Comparison of ENCODE assay signal across 8 cellular contexts in genomic region chr14:73491977-73492552, GRCh38. TPM values are rescaled to one million over a fixed set of nuclear protein-coding genes. Genes with fewer than 3 reads are reported as not detected.
DNase-seq lines count a peak whose midpoint lies in the region; ATAC-seq and TF ChIP-seq lines count a peak whose summit lies in the region.

No MANE protein-coding gene starts in this region.

- TF ChIP-seq CTCF in BE2C (IDR thresholded peaks at IDR 0.05; ENCODE audit: low read depth, low read length) (no peak), dorsolateral prefrontal cortex (IDR thresholded peaks at IDR 0.05 in 54 of 56, conservative IDR thresholded peaks at IDR 0.05 in 2 of 56; ENCODE audit: low read depth in 1 of 56, partially characterized antibody in 56 of 56) (no peak)

- no peaks in the 10 kb centered on the region for H3K9me3 Mint-ChIP-seq in natural killer cell treated with Interleukin-12 subunit alpha and Interleukin-12 subunit beta and Interleukin-15 and Interleukin-18, amount 100 ng/mL, for 72 hours

- H3K9me3 ChIP-seq in BE2C (no peaks in the 10 kb centered on the region), KOPT-K1 (ENCODE audit: insufficient read depth, low read length, poor library complexity, severe bottlenecking) (no peaks in the 10 kb centered on the region)

- H3K4me3 ChIP-seq in BE2C (ENCODE audit: low read depth, low read length) (peak overlapping the region; percentile 87), dorsolateral prefrontal cortex (peak overlapping the region; percentile 62 to 90 (median 80))

- H3K36me3 Mint-ChIP-seq in natural killer cell treated with Interleukin-12 subunit alpha and Interleukin-12 subunit beta and Interleukin-15 and Interleukin-18, amount 100 ng/mL, for 72 hours: peaks cover 12% of the 10 kb centered on the region

- H3K4me3 Mint-ChIP-seq in natural killer cell treated with Interleukin-12 subunit alpha and Interleukin-12 subunit beta and Interleukin-15 and Interleukin-18, amount 100 ng/mL, for 72 hours: peak overlapping the region; percentile 92

- no peak for DNase-seq in BE2C
- DNase-seq in dorsolateral prefrontal cortex: no peak
- no peak for DNase-seq in natural killer cell treated with Interleukin-12 subunit alpha and Interleukin-12 subunit beta and Interleukin-15 and Interleukin-18, amount 100 ng/mL, for 72 hours (ENCODE audit: low spot score)
- DNase-seq in middle frontal gyrus (ENCODE audit: extremely low spot score, low spot score): no peak

- no peak for ATAC-seq in natural killer cell treated with Interleukin-12 subunit alpha and Interleukin-12 subunit beta and Interleukin-15 and Interleukin-18, amount 100 ng/mL, for 72 hours
- no peak for ATAC-seq in GM21529 (IDR thresholded peaks at IDR 0.05; ENCODE audit: unreplicated experiment)
- no peak for ATAC-seq in HG03095 (IDR thresholded peaks at IDR 0.05; ENCODE audit: unreplicated experiment)
- ATAC-seq in esophagus mucosa: no peak

- no peaks in the 10 kb centered on the region for H3K4me1 ChIP-seq in BE2C

- peak overlapping the region; percentile 49 to 57 for H3K27ac Mint-ChIP-seq in natural killer cell treated with Interleukin-12 subunit alpha and Interleukin-12 subunit beta and Interleukin-15 and Interleukin-18, amount 100 ng/mL, for 72 hours

- peaks cover 0 to 2% of the 10 kb centered on the region in 2 donors for H3K27me3 Mint-ChIP-seq in natural killer cell treated with Interleukin-12 subunit alpha and Interleukin-12 subunit beta and Interleukin-15 and Interleukin-18, amount 100 ng/mL, for 72 hours

- peaks cover 25 to 31% of the 10 kb centered on the region in 2 donors for H3K4me1 Mint-ChIP-seq in natural killer cell treated with Interleukin-12 subunit alpha and Interleukin-12 subunit beta and Interleukin-15 and Interleukin-18, amount 100 ng/mL, for 72 hours (ENCODE audit: low read depth in 2 of 2)

- intact Hi-C loops in dorsolateral prefrontal cortex (cut with DNase I): loop anchor here (2.0 to 10.0 kb wide), 4 partner anchors 33 to 437 kb away; partner anchors contain the start of genes NUMB (in 1 of the 2), PNMA1 (in 1 of the 2) and RBM25 (in 1 of the 2)

- H3K27me3 ChIP-seq in BE2C (no peaks in the 10 kb centered on the region), dorsolateral prefrontal cortex (no peaks in the 10 kb centered on the region)

- H3K27ac ChIP-seq in KOPT-K1 (ENCODE audit: low read depth, low read length, poor library complexity, severe bottlenecking): peak overlapping the region; percentile 86
- peak overlapping the region in 37 of 59 donors; percentile 8 to 93 (median 86) for H3K27ac ChIP-seq in dorsolateral prefrontal cortex

- H3K36me3 ChIP-seq in BE2C: 0 out of 2 replicates have a peak, but pooled peaks cover 4% of the 10 kb centered on the region
- H3K36me3 ChIP-seq in KOPT-K1 (ENCODE audit: insufficient read depth, low read length): peaks cover 46% of the 10 kb centered on the region

RNA-seq across cellular contexts. Expression of gene RIOX1, which starts 1.3 kb away (rescaled TPM):
- 17.7 TPM for polyA plus RNA-seq in BE2C (2012; ENCODE audit: insufficient read depth, insufficient read length, low read depth)
- total RNA-seq in dorsolateral prefrontal cortex (10 to 100 TPM in 118 of 120 experiments, 1 to 10 TPM in 2; 9.3 to 18.4 (median 13.5) TPM), esophagus mucosa (7.1 TPM)
- total RNA-seq in natural killer cell treated with Interleukin-12 subunit alpha and Interleukin-12 subunit beta and Interleukin-15 and Interleukin-18, amount 100 ng/mL, for 72 hours: 10 to 100 TPM; 19.6 to 34.8 TPM

RNA-seq across cellular contexts. Expression of gene NUMB, which starts 33.7 kb away (rescaled TPM):
- 66.6 TPM for polyA plus RNA-seq in BE2C (2012; ENCODE audit: insufficient read depth, insufficient read length, low read depth)
- total RNA-seq in dorsolateral prefrontal cortex (10 to 100 TPM; 49.2 to 92.1 (median 68.4) TPM), esophagus mucosa (49.2 TPM)
- total RNA-seq in natural killer cell treated with Interleukin-12 subunit alpha and Interleukin-12 subunit beta and Interleukin-15 and Interleukin-18, amount 100 ng/mL, for 72 hours: 10 to 100 TPM; 77.1 to 88.7 TPM

RNA-seq across cellular contexts. Expression of gene ACOT1, which starts 44.9 kb away (rescaled TPM):
- 15.2 TPM for polyA plus RNA-seq in BE2C (2012; ENCODE audit: insufficient read depth, insufficient read length, low read depth)
- total RNA-seq in dorsolateral prefrontal cortex (10 to 100 TPM in 48 of 120 experiments, 1 to 10 TPM in 72; 1.3 to 25.8 (median 9.0) TPM), esophagus mucosa (2.7 TPM)
- 1 to 10 TPM; 1.4 to 2.1 TPM for total RNA-seq in natural killer cell treated with Interleukin-12 subunit alpha and Interleukin-12 subunit beta and Interleukin-15 and Interleukin-18, amount 100 ng/mL, for 72 hours
